ENCODE assay signal across 2 cellular contexts in genomic region chr7:2627258-2628136, GRCh38.
TF ChIP-seq lines count a peak whose summit lies in the region.

No MANE protein-coding gene starts in this region.

TF ChIP-seq in HEK293, 187 proteins besides CTCF, POLR2A, EP300 and RAD21 (continued from another document):
- TF ChIP-seq ZNF398 (tag by site-specific recombination; IDR thresholded peaks at IDR 0.05) (0 out of 2 replicates have a peak, but pooled peaks have one; percentile 38), ZNF623 (tag by site-specific recombination; IDR thresholded peaks at IDR 0.05) (no peak), IKZF3 (tag by site-specific recombination; IDR thresholded peaks at IDR 0.05) (0 out of 2 replicates have a peak, but pooled peaks have one; percentile 4), SP2 (tag by site-specific recombination; IDR thresholded peaks at IDR 0.05) (0 out of 2 replicates have a peak, but pooled peaks have one; percentile 31), KLF8 (tag by site-specific recombination; IDR thresholded peaks at IDR 0.05) (no peak), ZNF23 (tag by site-specific recombination; IDR thresholded peaks at IDR 0.05; ENCODE audit: borderline replicate concordance) (no peak), ZNF24 (tag by site-specific recombination; IDR thresholded peaks at IDR 0.05) (no peak), OSR2 (tag by site-specific recombination; IDR thresholded peaks at IDR 0.05) (no peak), ZNF488 (tag by site-specific recombination; IDR thresholded peaks at IDR 0.05) (0 out of 2 replicates have a peak, but pooled peaks have one; percentile 20)

TF ChIP-seq in WTC11, 78 proteins besides CTCF, POLR2A, EP300 and RAD21:
- no peak for TF ChIP-seq ZNF425 (CRISPR knock-in tag; conservative IDR thresholded peaks at IDR 0.05)
- TF ChIP-seq ZNF423 (CRISPR knock-in tag; IDR thresholded peaks at IDR 0.05), result no peak
- no peak for TF ChIP-seq ZBTB43 (CRISPR knock-in tag; IDR thresholded peaks at IDR 0.05)
- TF ChIP-seq ZNF512 (CRISPR knock-in tag; IDR thresholded peaks at IDR 0.05; ENCODE audit: borderline replicate concordance), result peak; percentile 85; the same call in 1 of the 2 replicates
- no peak for TF ChIP-seq ZNF396 (CRISPR knock-in tag; IDR thresholded peaks at IDR 0.05; ENCODE audit: borderline replicate concordance)
- TF ChIP-seq ZNF219 (CRISPR knock-in tag; IDR thresholded peaks at IDR 0.05; ENCODE audit: borderline replicate concordance), result no peak
- no peak for TF ChIP-seq ZNF281 (CRISPR knock-in tag; IDR thresholded peaks at IDR 0.05)
- no peak for TF ChIP-seq ZNF671 (CRISPR knock-in tag; IDR thresholded peaks at IDR 0.05)
- TF ChIP-seq AFF4 (CRISPR knock-in tag; IDR thresholded peaks at IDR 0.05; ENCODE audit: borderline replicate concordance), result no peak
- no peak for TF ChIP-seq ESRRA (CRISPR knock-in tag; IDR thresholded peaks at IDR 0.05; ENCODE audit: borderline replicate concordance)
- TF ChIP-seq ELF4 (CRISPR knock-in tag; IDR thresholded peaks at IDR 0.05; ENCODE audit: low read depth), result no peak
- no peak for TF ChIP-seq FOXJ3 (CRISPR knock-in tag; IDR thresholded peaks at IDR 0.05; ENCODE audit: borderline replicate concordance)
- TF ChIP-seq ZNF121 (CRISPR knock-in tag; IDR thresholded peaks at IDR 0.05), result 0 out of 2 replicates have a peak, but pooled peaks have one; percentile 4
